ENCODE assay signal across 25 cellular contexts in genomic region chr7:39202041-39202440, GRCh38.
"Had no signal": no experiment of that assay in that cellular context is flagged by ENCODE, and none has a peak within 500 bp of the region (broad histone marks: within the 10 kb centered on the region; RNA-seq: fewer than 3 reads in every experiment).

No MANE protein-coding gene starts in this region.

- H3K36me3 Mint-ChIP-seq: mesothelial cell of epicardium, naive B cell had no signal

- H3K4me1 ChIP-seq: colonic mucosa, foreskin keratinocyte, gastroesophageal sphincter, left lung, lower lobe of right lung had no signal

- ATAC-seq: effector memory CD8-positive, alpha-beta T cell; esophagus mucosa; foreskin keratinocyte; gastroesophageal sphincter; heart left ventricle; left cardiac atrium; left lung; left ventricle myocardium superior; lower lobe of right lung; mucosa of descending colon had no signal

- H3K4me3 Mint-ChIP-seq: dendritic cell treated with granulocyte-macrophage colony-stimulating factor and Interleukin-4, amounts not matched to agents 40 ng/mL and 50 ng/mL, for 4 days; effector memory CD8-positive, alpha-beta T cell; endodermal cell; mesothelial cell of epicardium; naive B cell had no signal

- H3K27ac Mint-ChIP-seq: dendritic cell treated with granulocyte-macrophage colony-stimulating factor and Interleukin-4, amounts not matched to agents 40 ng/mL and 50 ng/mL, for 4 days; effector memory CD8-positive, alpha-beta T cell; endodermal cell; mesothelial cell of epicardium; naive B cell had no signal

- H3K27me3 ChIP-seq: colonic mucosa, foreskin keratinocyte, gastroesophageal sphincter, heart left ventricle, left lung had no signal

- H3K4me3 ChIP-seq: colonic mucosa, gastroesophageal sphincter, heart left ventricle, left lung, lower lobe of right lung, mucosa of descending colon had no signal

- H3K9me3 Mint-ChIP-seq: dendritic cell treated with granulocyte-macrophage colony-stimulating factor and Interleukin-4, amounts not matched to agents 40 ng/mL and 50 ng/mL, for 4 days; effector memory CD8-positive, alpha-beta T cell; endodermal cell; mesothelial cell of epicardium had no signal

- H3K9me3 ChIP-seq: colonic mucosa, gastroesophageal sphincter, heart left ventricle, left lung, lower lobe of right lung, mucosa of descending colon had no signal

- H3K4me1 Mint-ChIP-seq: naive B cell had no signal

- H3K27ac ChIP-seq: colonic mucosa, epithelial cell of prostate, foreskin keratinocyte, gastroesophageal sphincter, heart left ventricle, left lung, lower lobe of right lung had no signal

- H3K27me3 Mint-ChIP-seq: dendritic cell treated with granulocyte-macrophage colony-stimulating factor and Interleukin-4, amounts not matched to agents 40 ng/mL and 50 ng/mL, for 4 days; effector memory CD8-positive, alpha-beta T cell had no signal

- H3K36me3 ChIP-seq: colonic mucosa, gastroesophageal sphincter, heart left ventricle, left lung, lower lobe of right lung had no signal

- FAIRE-seq: endometrium, frontal cortex, islet of Langerhans, keratinocyte had no signal

- DNase-seq: colonic mucosa; cortex of kidney; effector CD8-positive, alpha-beta T cell; effector memory CD8-positive, alpha-beta T cell; endodermal cell; erythroblast; foreskin keratinocyte; heart left ventricle; hippocampal formation; left cardiac atrium; left lung; left ventricle myocardium superior; lower lobe of right lung; mesenchymal stem cell; mucosa of descending colon; naive B cell had no signal
